In the genomic region with DNA sequence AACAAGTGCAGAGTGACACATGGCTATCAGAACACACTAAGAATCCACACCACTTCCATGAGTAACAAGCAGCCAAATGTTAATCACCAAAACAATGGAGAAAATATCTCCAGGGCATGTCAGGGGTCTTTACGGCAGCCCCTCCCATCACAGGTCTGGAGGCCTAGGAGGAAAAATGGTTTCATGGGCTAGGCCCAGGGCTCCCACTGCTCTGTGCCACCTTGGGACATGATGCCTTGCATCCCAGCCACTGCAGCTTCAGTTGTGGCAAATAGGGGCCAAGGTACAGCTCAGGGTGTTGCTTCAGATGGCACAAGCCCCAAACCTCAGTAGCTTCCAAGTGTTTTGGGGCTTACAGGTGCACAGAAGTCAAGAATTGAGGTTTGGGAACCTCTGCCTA, we compare ENCODE assay signal across 8 cellular contexts.
"Had no signal": no experiment of that assay in that cellular context is flagged by ENCODE, and none has a peak within 500 bp of the region (broad histone marks: within the 10 kb centered on the region; RNA-seq: fewer than 3 reads in every experiment).

No MANE protein-coding gene starts in this region.

- H3K4me3 ChIP-seq: GM23248, HAP-1, K562 had no signal

- H2AFZ ChIP-seq: GM23248 had no signal

- H3K36me3 ChIP-seq: HAP-1 had no signal

- H3K9ac ChIP-seq: GM23248 had no signal

- H3K27ac ChIP-seq: GM23248 had no signal

- DNase-seq: GM23248, GOT3, H7, IMR-90, Kasumi-1, KG1 had no signal

- FAIRE-seq: K562 had no signal
